18 cellular contexts compared by ENCODE assay signal in genomic region chr22:47340851-47341436, GRCh38.
A peak's percentile ranks its signal among the peaks of the same experiment; 100 is the strongest.
DNase-seq lines count a peak whose midpoint lies in the region; ATAC-seq and TF ChIP-seq lines count a peak whose summit lies in the region.
"Had no signal": no experiment of that assay in that cellular context is flagged by ENCODE, and none has a peak within 500 bp of the region (broad histone marks: within the 10 kb centered on the region; RNA-seq: fewer than 3 reads in every experiment).

No MANE protein-coding gene starts in this region.

- H3K27me3 ChIP-seq in MG63: no peaks in the 10 kb centered on the region; the same call in 1 of the 2 replicates
- H3K27me3 ChIP-seq: Peyer's patch had no signal

- in situ Hi-C loops in astrocyte of the spinal cord (cut with HindIII; ENCODE audit: low sequenced_read_pairs) (no loop called here), KBM-7 (cut with MboI; ENCODE audit: low pct_unique_long_range_greater_than_20kb, low sequenced_read_pairs) (no loop called here)

- TF ChIP-seq CTCF in astrocyte of the spinal cord (IDR thresholded peaks at IDR 0.05; ENCODE audit: low read depth, low read length) (no peak), fibroblast of the aortic adventitia (IDR thresholded peaks at IDR 0.05; ENCODE audit: insufficient read depth, low read length) (no peak)

- no peak for ATAC-seq in GM19351 (IDR thresholded peaks at IDR 0.05; ENCODE audit: unreplicated experiment)
- ATAC-seq in GM19452 (IDR thresholded peaks at IDR 0.05; ENCODE audit: unreplicated experiment): no peak

- peak; percentile 67 for DNase-seq in Daoy (ENCODE audit: low read depth)
- DNase-seq in MG63: peak; percentile 17
- peak; percentile 25 for DNase-seq in astrocyte of the spinal cord (ENCODE audit: low read depth, low spot score)
- peak; percentile 16 for DNase-seq in fibroblast of the aortic adventitia (ENCODE audit: low read depth)
- DNase-seq in KBM-7: no peak
- no peak for DNase-seq in HK-2 (ENCODE audit: unreplicated experiment)
- DNase-seq: ACHN; CD4-positive, CD25-positive, alpha-beta regulatory T cell; DMS53; NCI-H1105; NCI-H1694; NCI-H2107; NCI-H2227 treated with DMSO at 0.1 percent for 48 hours; NCI-H524; SIG-M5 had no signal

- H3K36me3 ChIP-seq in MG63: no peaks in the 10 kb centered on the region
- H3K36me3 ChIP-seq: Peyer's patch had no signal

- H3K4me3 ChIP-seq in MG63 (no peak overlapping the region), astrocyte of the spinal cord (ENCODE audit: low read depth, low read length) (no peak overlapping the region), fibroblast of the aortic adventitia (ENCODE audit: low read depth, low read length) (no peak overlapping the region)
- H3K4me3 ChIP-seq: Peyer's patch had no signal

- H3K9me3 ChIP-seq in MG63: no peaks in the 10 kb centered on the region
- H3K9me3 ChIP-seq: Peyer's patch had no signal

Comparison
In these comparisons a context has a peak if more than half of its experiments do, and no peak if none do; other contexts are left out.
1. DNase-seq: peak in Daoy (single experiment), MG63 (single experiment), astrocyte of the spinal cord (single experiment) and fibroblast of the aortic adventitia (single experiment); none in KBM-7 (single experiment) and HK-2 (single experiment).